Comparison of ENCODE assay signal across 8 cellular contexts in the genomic region with DNA sequence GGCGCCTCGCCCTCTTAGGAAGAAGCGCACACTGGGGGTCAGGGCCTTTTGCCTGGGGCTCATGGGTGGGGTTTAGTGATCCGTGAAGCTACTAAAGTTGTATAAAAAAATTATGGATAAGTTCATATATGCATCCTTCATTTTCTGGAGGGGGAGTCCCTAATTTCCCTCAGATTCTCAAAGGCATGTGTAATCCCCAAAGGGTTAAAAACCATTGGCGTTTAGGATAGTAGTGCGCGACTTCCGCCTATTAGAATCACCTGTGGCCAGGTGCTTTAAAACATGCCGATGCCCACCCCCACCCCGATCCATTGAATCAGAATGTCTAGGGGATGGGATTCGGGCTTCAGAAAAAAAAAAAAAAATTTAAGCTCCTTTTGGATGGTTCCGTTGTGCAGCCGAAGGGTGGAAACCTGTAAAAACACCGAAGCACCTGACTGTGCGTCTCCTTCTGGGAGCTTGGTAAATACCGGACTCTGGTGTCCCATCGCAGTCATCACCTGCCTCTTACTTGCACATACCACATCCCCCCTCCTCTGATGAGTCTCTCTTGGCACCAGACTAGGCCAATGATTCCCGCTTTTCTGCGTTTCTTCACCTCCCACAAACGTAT. TPM values are rescaled to one million over a fixed set of nuclear protein-coding genes. Genes with fewer than 3 reads are reported as not detected.
A peak's percentile ranks its signal among the peaks of the same experiment; 100 is the strongest.
DNase-seq lines count a peak whose midpoint lies in the region; ATAC-seq and TF ChIP-seq lines count a peak whose summit lies in the region.

No MANE protein-coding gene starts in this region.

- POLR2A ChIA-PET in naive thymus-derived CD8-positive, alpha-beta T cell (lab: Charles Lee), result interaction anchor here (0.7 to 4.0 kb wide), 10 partner anchors 83 to 287 kb away, joined by 3 to 36 read pairs (median 4); a partner anchor contains a TSS

- no peak for TF ChIP-seq CTCF in GM12875 (IDR thresholded peaks at IDR 0.05; ENCODE audit: borderline replicate concordance, insufficient read depth, low read depth, low read length)
- no peak for TF ChIP-seq CTCF in NB4 (IDR thresholded peaks at IDR 0.05; ENCODE audit: low read depth, low read length)

- peaks cover 26 to 35% of the 10 kb centered on the region in 2 donors for H3K4me1 Mint-ChIP-seq in effector memory CD8-positive, alpha-beta T cell (ENCODE audit: low read depth in 2 of 2)
- H3K4me1 Mint-ChIP-seq in naive thymus-derived CD8-positive, alpha-beta T cell, result peaks cover 9 to 50% (median 37%) of the 10 kb centered on the region in 4 donors

- peak overlapping the region; percentile 81 for H3K4me3 ChIP-seq in GM12875 (ENCODE audit: low read depth, low read length)
- peak overlapping the region; percentile 58 for H3K4me3 ChIP-seq in NB4 (ENCODE audit: low read depth, low read length)

- peak overlapping the region; percentile 78 to 86 for H3K4me3 Mint-ChIP-seq in effector memory CD8-positive, alpha-beta T cell
- H3K4me3 Mint-ChIP-seq in naive thymus-derived CD8-positive, alpha-beta T cell, result peak overlapping the region; percentile 54 to 91 (median 84)

- DNase-seq in NB4 (ENCODE audit: low read depth) (no peak), HUDEP-2 (lab: John Stamatoyannopoulos, UW; ENCODE audit: unreplicated experiment in 76 of 76) (no peak), DMS 273 (lab: John Stamatoyannopoulos, UW; ENCODE audit: unreplicated experiment) (no peak)
- DNase-seq in effector memory CD8-positive, alpha-beta T cell, result peak in 1 of 3 experiments; percentile 13
- DNase-seq in naive thymus-derived CD8-positive, alpha-beta T cell, result no peak
- no peak for DNase-seq in stimulated activated CD4-positive, alpha-beta T cell treated with anti-CD3 and anti-CD28 coated beads, Interleukin-4, amount 100 ng/mL, for 1 hour

- no peaks in the 10 kb centered on the region for H3K9me3 Mint-ChIP-seq in effector memory CD8-positive, alpha-beta T cell
- no peaks in the 10 kb centered on the region for H3K9me3 Mint-ChIP-seq in naive thymus-derived CD8-positive, alpha-beta T cell

- peak overlapping the region; percentile 73 to 85 for H3K27ac Mint-ChIP-seq in effector memory CD8-positive, alpha-beta T cell
- H3K27ac Mint-ChIP-seq in naive thymus-derived CD8-positive, alpha-beta T cell, result peak overlapping the region; percentile 9 to 90 (median 88)

- H3K27me3 Mint-ChIP-seq in effector memory CD8-positive, alpha-beta T cell, result no peaks in the 10 kb centered on the region
- H3K27me3 Mint-ChIP-seq in naive thymus-derived CD8-positive, alpha-beta T cell, result no peaks in the 10 kb centered on the region

- ATAC-seq in effector memory CD8-positive, alpha-beta T cell (replicated peaks), result no peak
- no peak for ATAC-seq in naive thymus-derived CD8-positive, alpha-beta T cell
- ATAC-seq in activated CD4-positive, CD25-positive, alpha-beta regulatory T cell treated with anti-CD3 and anti-CD28 coated beads, Interleukin-2, amount 50 U/mL, for 24 hours, result no peak

- TF ChIP-seq POLR2A in NB4 (IDR thresholded peaks at IDR 0.05; ENCODE audit: extremely low read depth, insufficient read length), result no peak

- peaks cover 3% of the 10 kb centered on the region for H3K36me3 Mint-ChIP-seq in effector memory CD8-positive, alpha-beta T cell (ENCODE audit: insufficient read depth)
- peaks cover 0 to 12% (median 0%) of the 10 kb centered on the region in 3 donors for H3K36me3 Mint-ChIP-seq in naive thymus-derived CD8-positive, alpha-beta T cell

RNA-seq across cellular contexts. Expression of a gene that starts 0.6 kb away (rescaled TPM):
- total RNA-seq in naive thymus-derived CD8-positive, alpha-beta T cell, result 10 to 100 TPM; 27.0 to 28.5 TPM
- polyA plus RNA-seq in naive thymus-derived CD8-positive, alpha-beta T cell, result 10 to 100 TPM in 2 of 3 donors, 1 to 10 TPM in 1; 8.3 to 14.3 (median 11.1) TPM
